ENCODE assay signal across 19 cellular contexts in genomic region chr2:67159929-67160328, GRCh38.
DNase-seq lines count a peak whose midpoint lies in the region; ATAC-seq, FAIRE-seq and TF ChIP-seq lines count a peak whose summit lies in the region.
"Had no signal": no experiment of that assay in that cellular context is flagged by ENCODE, and none has a peak within 500 bp of the region (broad histone marks: within the 10 kb centered on the region; RNA-seq: fewer than 3 reads in every experiment).

No MANE protein-coding gene starts in this region.

- CTCF ChIA-PET in PC-3 (lab: Charles Lee): no interaction called here

- H3K9ac ChIP-seq in GM23248: no peak overlapping the region
- H3K9ac ChIP-seq in PC-3 (ENCODE audit: low read length): no peak overlapping the region

- H3K9me3 ChIP-seq in GM23248 (ENCODE audit: low read depth): no peaks in the 10 kb centered on the region
- no peaks in the 10 kb centered on the region for H3K9me3 ChIP-seq in PC-3 (ENCODE audit: low read length)
- H3K9me3 ChIP-seq: A549, SJCRH30 had no signal

- H4K20me1 ChIP-seq in GM23248 (ENCODE audit: insufficient read depth): no peaks in the 10 kb centered on the region
- no peaks in the 10 kb centered on the region for H4K20me1 ChIP-seq in PC-3 (ENCODE audit: low read length)

- no peaks in the 10 kb centered on the region for H3K4me1 ChIP-seq in GM23248 (ENCODE audit: insufficient read depth)
- H3K4me1 ChIP-seq in PC-3 (ENCODE audit: insufficient read depth, low read length): no peaks in the 10 kb centered on the region
- H3K4me1 ChIP-seq: A549, SJCRH30 had no signal

- H3K36me3 ChIP-seq in GM23248 (ENCODE audit: low read depth) (no peaks in the 10 kb centered on the region), PC-3 (ENCODE audit: low read depth, low read length) (no peaks in the 10 kb centered on the region)
- H3K36me3 ChIP-seq: SJCRH30 had no signal

- DNase-seq in AG08396 (ENCODE audit: low spot score) (peak; percentile 34), GM23248 (peak; percentile 2), PC-3 (peak; percentile 47), cortex of kidney (lab: John Stamatoyannopoulos, UW) (no peak), HPDE6-E6E7 (ENCODE audit: extremely low spot score) (no peak)
- no peak for DNase-seq in stimulated activated CD4-positive, alpha-beta T cell treated with anti-CD3 and anti-CD28 coated beads, Interleukin-2, amount 100 ng/mL, for 24 hours
- DNase-seq: activated CD4-positive, alpha-beta T cell treated with anti-CD3 and anti-CD28 coated beads, Interleukin-2, amount 50 U/mL, for 48 hours; amygdala; erythroblast; hypothalamus; MV-4-11; NCI-H2171 treated with DMSO at 0.1 percent for 48 hours; SJCRH30; stimulated activated CD4-positive, alpha-beta T cell treated with anti-CD3 and anti-CD28 coated beads, Interleukin-4, amount 100 ng/mL, for 24 hours had no signal

- H3K4me3 ChIP-seq in GM23248 (no peak overlapping the region), PC-3 (ENCODE audit: low read length) (no peak overlapping the region)
- H3K4me3 ChIP-seq: A549, SJCRH30 had no signal

- no peak for TF ChIP-seq CTCF in PC-3 (conservative IDR thresholded peaks at IDR 0.05; ENCODE audit: low read depth, low read length)

- intact Hi-C loops in PC-3 (cut with micrococcal nuclease): no loop called here

- H3F3A ChIP-seq in GM23248 (ENCODE audit: insufficient read depth): no peaks in the 10 kb centered on the region
- no peaks in the 10 kb centered on the region for H3F3A ChIP-seq in PC-3 (ENCODE audit: low read length, unreplicated experiment)

- H3K4me2 ChIP-seq in GM23248 (ENCODE audit: unreplicated experiment) (no peak overlapping the region), PC-3 (ENCODE audit: low read length) (no peak overlapping the region)
- H3K4me2 ChIP-seq: A549 had no signal

- H3K79me2 ChIP-seq in GM23248 (ENCODE audit: insufficient read depth): no peaks in the 10 kb centered on the region
- H3K79me2 ChIP-seq in PC-3 (ENCODE audit: low read length): no peaks in the 10 kb centered on the region

- H3K9me2 ChIP-seq in GM23248 (ENCODE audit: insufficient read depth) (no peaks in the 10 kb centered on the region), PC-3 (replicated peaks; ENCODE audit: low read length) (no peaks in the 10 kb centered on the region)

- no peaks in the 10 kb centered on the region for H3K27me3 ChIP-seq in GM23248 (replicated peaks; ENCODE audit: insufficient read depth)
- H3K27me3 ChIP-seq in PC-3 (ENCODE audit: low read length): no peaks in the 10 kb centered on the region
- H3K27me3 ChIP-seq: SJCRH30 had no signal

- no TSS peak for BruUV-seq in PC-3 (replicated peaks; lab: Mats Ljungman, UMichigan)

- no peak overlapping the region for H2AFZ ChIP-seq in GM23248
- H2AFZ ChIP-seq in PC-3 (ENCODE audit: low read length): peak overlapping the region; percentile 46

- peak; percentile 55 for ATAC-seq in PC-3
- no peak for ATAC-seq in GM21529 (IDR thresholded peaks at IDR 0.05; ENCODE audit: unreplicated experiment)
- ATAC-seq: A549, HCT116 had no signal

- POLR2A ChIA-PET in PC-3 (lab: Charles Lee; ENCODE audit: unreplicated experiment): no interaction called here

- WGBS in GM23248 (ENCODE audit: low coverage in 1 of 2, low lambda C conversion rate in 2 of 2, missing lambda C conversion rate in 2 of 2), 2 experiments: 74 to 76% methylated on average over 4 of the region's 4 CpGs

- peak; percentile 84 for FAIRE-seq in islet of Langerhans (lab: Jason Lieb, UNC)
- FAIRE-seq: A549, GM18507 had no signal

- in situ Hi-C loops in GM23248 (cut with MboI): no loop called here

- no peak overlapping the region for H3K27ac ChIP-seq in GM23248
- no peak overlapping the region for H3K27ac ChIP-seq in PC-3 (ENCODE audit: low read length)
- H3K27ac ChIP-seq: A549, SJCRH30 had no signal

Comparison
In these comparisons a context has a peak if more than half of its experiments do, and no peak if none do; other contexts are left out.
1. DNase-seq: peak in AG08396 (single experiment), GM23248 (single experiment) and PC-3 (single experiment); none in cortex of kidney (single experiment), stimulated activated CD4-positive, alpha-beta T cell treated with anti-CD3 and anti-CD28 coated beads, Interleukin-2, amount 100 ng/mL, for 24 hours (0 of 2) and HPDE6-E6E7 (single experiment).